ENCODE assay signal across 2 cellular contexts in genomic region chr7:27095050-27095896, GRCh38.
TF ChIP-seq lines count a peak whose summit lies in the region.

No MANE protein-coding gene starts in this region.

TF ChIP-seq in GM12878, 131 proteins besides CTCF, POLR2A, EP300 and RAD21:
- TF ChIP-seq PAX5 (IDR thresholded peaks at IDR 0.05; ENCODE audit: borderline replicate concordance, low read depth, low read length) (no peak), IKZF1 (conservative IDR thresholded peaks at IDR 0.05) (0 out of 2 replicates have a peak, but pooled peaks have one; percentile 46), SREBF2 (IDR thresholded peaks at IDR 0.05; ENCODE audit: low read length) (no peak), ATF2 (IDR thresholded peaks at IDR 0.05; ENCODE audit: low read length) (no peak), JUNB (IDR thresholded peaks at IDR 0.05) (no peak), MYC (IDR thresholded peaks at IDR 0.05; ENCODE audit: insufficient read depth, insufficient read length, insufficient replicate concordance, low read length, severe bottlenecking) (no peak), KAT2A (conservative IDR thresholded peaks at IDR 0.05; ENCODE audit: control insufficient read depth, low read depth, low read length) (no peak), DPF2 (IDR thresholded peaks at IDR 0.05) (peak; percentile 84), TCF12 (IDR thresholded peaks at IDR 0.05; ENCODE audit: low read depth, low read length) (no peak), KDM1A (IDR thresholded peaks at IDR 0.05; ENCODE audit: borderline replicate concordance) (no peak), ZSCAN29 (IDR thresholded peaks at IDR 0.05) (no peak), MTA2 (IDR thresholded peaks at IDR 0.05; ENCODE audit: low read depth) (peak; percentile 36; the same call in 1 of the 2 replicates), TAF1 (IDR thresholded peaks at IDR 0.05; ENCODE audit: borderline replicate concordance, low read depth, low read length) (no peak), FOS (IDR thresholded peaks at IDR 0.05; ENCODE audit: borderline replicate concordance, extremely low read depth, insufficient read length) (no peak), SMARCA5 (IDR thresholded peaks at IDR 0.05) (peak; percentile 27; the same call in 1 of the 2 replicates), RUNX3 (IDR thresholded peaks at IDR 0.05; ENCODE audit: low read length) (0 out of 2 replicates have a peak, but pooled peaks have one; percentile 14), RAD51 (IDR thresholded peaks at IDR 0.05) (no peak), NR2F1 (conservative IDR thresholded peaks at IDR 0.05) (no peak; the same call in 1 of the 2 replicates), ZBED1 (IDR thresholded peaks at IDR 0.05; ENCODE audit: borderline replicate concordance) (no peak), PAX8 (IDR thresholded peaks at IDR 0.05) (no peak), PRDM15 (CRISPR knock-in tag; IDR thresholded peaks at IDR 0.05) (no peak), GATAD2B (conservative IDR thresholded peaks at IDR 0.05; ENCODE audit: low read depth) (peak; percentile 43; the same call in 1 of the 2 replicates), MXI1 (IDR thresholded peaks at IDR 0.05; ENCODE audit: low read depth, low read length) (no peak; the same call in 1 of the 2 replicates), SMAD5 (IDR thresholded peaks at IDR 0.05; ENCODE audit: low read depth) (no peak), EZH2 (IDR thresholded peaks at IDR 0.05; ENCODE audit: borderline replicate concordance, control insufficient read depth, low read depth, low read length) (no peak), ZNF384 (IDR thresholded peaks at IDR 0.05; ENCODE audit: borderline replicate concordance, low read depth, low read length) (no peak)
- TF ChIP-seq, protein P1, sequence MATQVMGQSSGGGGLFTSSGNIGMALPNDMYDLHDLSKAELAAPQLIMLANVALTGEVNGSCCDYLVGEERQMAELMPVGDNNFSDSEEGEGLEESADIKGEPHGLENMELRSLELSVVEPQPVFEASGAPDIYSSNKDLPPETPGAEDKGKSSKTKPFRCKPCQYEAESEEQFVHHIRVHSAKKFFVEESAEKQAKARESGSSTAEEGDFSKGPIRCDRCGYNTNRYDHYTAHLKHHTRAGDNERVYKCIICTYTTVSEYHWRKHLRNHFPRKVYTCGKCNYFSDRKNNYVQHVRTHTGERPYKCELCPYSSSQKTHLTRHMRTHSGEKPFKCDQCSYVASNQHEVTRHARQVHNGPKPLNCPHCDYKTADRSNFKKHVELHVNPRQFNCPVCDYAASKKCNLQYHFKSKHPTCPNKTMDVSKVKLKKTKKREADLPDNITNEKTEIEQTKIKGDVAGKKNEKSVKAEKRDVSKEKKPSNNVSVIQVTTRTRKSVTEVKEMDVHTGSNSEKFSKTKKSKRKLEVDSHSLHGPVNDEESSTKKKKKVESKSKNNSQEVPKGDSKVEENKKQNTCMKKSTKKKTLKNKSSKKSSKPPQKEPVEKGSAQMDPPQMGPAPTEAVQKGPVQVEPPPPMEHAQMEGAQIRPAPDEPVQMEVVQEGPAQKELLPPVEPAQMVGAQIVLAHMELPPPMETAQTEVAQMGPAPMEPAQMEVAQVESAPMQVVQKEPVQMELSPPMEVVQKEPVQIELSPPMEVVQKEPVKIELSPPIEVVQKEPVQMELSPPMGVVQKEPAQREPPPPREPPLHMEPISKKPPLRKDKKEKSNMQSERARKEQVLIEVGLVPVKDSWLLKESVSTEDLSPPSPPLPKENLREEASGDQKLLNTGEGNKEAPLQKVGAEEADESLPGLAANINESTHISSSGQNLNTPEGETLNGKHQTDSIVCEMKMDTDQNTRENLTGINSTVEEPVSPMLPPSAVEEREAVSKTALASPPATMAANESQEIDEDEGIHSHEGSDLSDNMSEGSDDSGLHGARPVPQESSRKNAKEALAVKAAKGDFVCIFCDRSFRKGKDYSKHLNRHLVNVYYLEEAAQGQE (IDR thresholded peaks at IDR 0.05; ENCODE audit: low read depth, low read length), result no peak

TF ChIP-seq in SK-N-SH, 30 proteins besides CTCF, POLR2A, EP300 and RAD21:
- TF ChIP-seq JUND (IDR thresholded peaks at IDR 0.05), result no peak
- TF ChIP-seq NFIC (IDR thresholded peaks at IDR 0.05; ENCODE audit: borderline replicate concordance), result no peak
- TF ChIP-seq GABPA (IDR thresholded peaks at IDR 0.05; ENCODE audit: low read depth), result no peak
- no peak for TF ChIP-seq POLR2AphosphoS5 (IDR thresholded peaks at IDR 0.05; ENCODE audit: low read depth, low read length)
- TF ChIP-seq EZH2phosphoT487 (IDR thresholded peaks at IDR 0.05; ENCODE audit: borderline replicate concordance, low read depth), result no peak
- no peak for TF ChIP-seq GATA2 (CRISPR knock-in tag; IDR thresholded peaks at IDR 0.05)
- TF ChIP-seq, protein P1 (IDR thresholded peaks at IDR 0.05; ENCODE audit: low read depth, low read length), result no peak
- TF ChIP-seq PBX3 (IDR thresholded peaks at IDR 0.05), result no peak
